ENCODE assay signal across 1 cellular context in genomic region chr16:11396241-11397048, GRCh38.
TF ChIP-seq lines count a peak whose summit lies in the region.

No MANE protein-coding gene starts in this region.

TF ChIP-seq in SK-N-SH treated with all-trans-retinoic acid at 6 μM for 48 hours, 23 proteins besides CTCF, POLR2A, EP300 and RAD21 (continued from another document):
- TF ChIP-seq CREB5 (CRISPR knock-in tag; IDR thresholded peaks at IDR 0.05; ENCODE audit: low read depth), result no peak
